1 cellular context compared by ENCODE assay signal in genomic region chr14:69682607-69683263, GRCh38.
TF ChIP-seq lines count a peak whose summit lies in the region.

No MANE protein-coding gene starts in this region.

TF ChIP-seq in SK-N-SH treated with all-trans-retinoic acid at 6 μM for 48 hours, 23 proteins besides CTCF, POLR2A, EP300 and RAD21 (continued from another document):
- TF ChIP-seq PATZ1 (CRISPR knock-in tag; IDR thresholded peaks at IDR 0.05; ENCODE audit: borderline replicate concordance) = no peak
- TF ChIP-seq ZNF8 (CRISPR knock-in tag; IDR thresholded peaks at IDR 0.05) = no peak
- no peak for TF ChIP-seq TSHZ2 (CRISPR knock-in tag; IDR thresholded peaks at IDR 0.05)
- TF ChIP-seq CSDC2 (CRISPR knock-in tag; IDR thresholded peaks at IDR 0.05) = no peak
